Comparison of ENCODE assay signal across 1 cellular context in the genomic region with DNA sequence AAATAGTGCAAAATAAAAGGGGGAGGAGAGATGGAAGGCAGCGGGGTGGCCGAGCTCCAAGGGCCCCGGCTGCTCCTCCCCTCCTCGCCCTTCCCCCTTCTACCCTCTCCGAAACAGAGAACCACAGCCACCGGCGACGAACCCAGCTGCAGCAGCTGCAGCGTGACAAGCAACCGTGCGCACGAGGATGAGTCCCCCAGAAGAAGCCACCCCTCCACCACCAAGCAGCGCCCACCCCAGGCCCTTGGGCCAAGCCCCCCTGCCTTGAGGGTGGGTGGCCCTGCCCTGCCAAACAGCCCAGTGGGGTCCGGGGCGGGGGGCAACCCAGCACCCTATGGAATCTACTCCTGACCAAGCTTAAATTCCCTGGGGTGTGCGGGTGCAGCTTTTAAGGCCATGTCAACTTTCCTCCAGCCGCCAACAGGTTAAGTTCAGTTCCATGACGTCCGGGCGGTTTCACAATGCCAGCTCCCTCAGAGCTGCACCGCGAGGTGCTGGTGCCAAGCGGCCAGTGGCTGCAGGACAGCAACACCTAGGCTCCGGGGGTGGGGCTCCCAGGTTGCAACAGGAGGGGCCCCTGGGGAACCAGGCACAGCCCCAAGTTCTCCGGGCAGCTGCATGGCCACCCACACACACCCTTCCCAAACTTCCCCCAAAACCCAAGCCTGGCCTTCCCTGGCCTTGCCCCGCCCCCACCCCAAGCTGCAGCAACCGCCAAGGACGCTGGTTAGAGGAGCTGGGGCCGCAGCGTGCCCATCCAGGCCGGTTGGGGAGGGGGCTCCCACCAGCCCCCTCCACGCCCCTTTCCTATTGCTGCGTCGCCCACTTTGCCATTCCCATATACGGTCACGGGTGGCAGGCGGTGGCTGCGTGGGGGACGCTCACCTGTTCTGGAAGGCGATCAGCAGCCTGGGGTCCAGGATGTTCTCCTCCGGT.
TF ChIP-seq lines count a peak whose summit lies in the region.

No MANE protein-coding gene starts in this region.

TF ChIP-seq in HepG2, 621 proteins besides CTCF, POLR2A, EP300 and RAD21 (continued from another document and continues in another):
- TF ChIP-seq ATF5 (CRISPR knock-in tag; IDR thresholded peaks at IDR 0.05; ENCODE audit: low read depth), result no peak
- no peak for TF ChIP-seq SOX6 (IDR thresholded peaks at IDR 0.05)
- 0 out of 2 replicates have a peak, but pooled peaks have one; percentile 8 for TF ChIP-seq SOX6 (CRISPR knock-in tag; IDR thresholded peaks at IDR 0.05)
- no peak for TF ChIP-seq ZBTB2 (CRISPR knock-in tag; IDR thresholded peaks at IDR 0.05; ENCODE audit: low read depth)
- TF ChIP-seq, protein P1, sequence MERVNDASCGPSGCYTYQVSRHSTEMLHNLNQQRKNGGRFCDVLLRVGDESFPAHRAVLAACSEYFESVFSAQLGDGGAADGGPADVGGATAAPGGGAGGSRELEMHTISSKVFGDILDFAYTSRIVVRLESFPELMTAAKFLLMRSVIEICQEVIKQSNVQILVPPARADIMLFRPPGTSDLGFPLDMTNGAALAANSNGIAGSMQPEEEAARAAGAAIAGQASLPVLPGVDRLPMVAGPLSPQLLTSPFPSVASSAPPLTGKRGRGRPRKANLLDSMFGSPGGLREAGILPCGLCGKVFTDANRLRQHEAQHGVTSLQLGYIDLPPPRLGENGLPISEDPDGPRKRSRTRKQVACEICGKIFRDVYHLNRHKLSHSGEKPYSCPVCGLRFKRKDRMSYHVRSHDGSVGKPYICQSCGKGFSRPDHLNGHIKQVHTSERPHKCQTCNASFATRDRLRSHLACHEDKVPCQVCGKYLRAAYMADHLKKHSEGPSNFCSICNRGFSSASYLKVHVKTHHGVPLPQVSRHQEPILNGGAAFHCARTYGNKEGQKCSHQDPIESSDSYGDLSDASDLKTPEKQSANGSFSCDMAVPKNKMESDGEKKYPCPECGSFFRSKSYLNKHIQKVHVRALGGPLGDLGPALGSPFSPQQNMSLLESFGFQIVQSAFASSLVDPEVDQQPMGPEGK (CRISPR knock-in tag; IDR thresholded peaks at IDR 0.05), result peak; percentile 89; the same call in 1 of the 2 replicates
- TF ChIP-seq, protein P2, sequence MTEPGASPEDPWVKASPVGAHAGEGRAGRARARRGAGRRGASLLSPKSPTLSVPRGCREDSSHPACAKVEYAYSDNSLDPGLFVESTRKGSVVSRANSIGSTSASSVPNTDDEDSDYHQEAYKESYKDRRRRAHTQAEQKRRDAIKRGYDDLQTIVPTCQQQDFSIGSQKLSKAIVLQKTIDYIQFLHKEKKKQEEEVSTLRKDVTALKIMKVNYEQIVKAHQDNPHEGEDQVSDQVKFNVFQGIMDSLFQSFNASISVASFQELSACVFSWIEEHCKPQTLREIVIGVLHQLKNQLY (CRISPR knock-in tag; IDR thresholded peaks at IDR 0.05), result no peak
- TF ChIP-seq CEBPB (IDR thresholded peaks at IDR 0.05; ENCODE audit: borderline replicate concordance, low read depth, low read length), result peak; percentile 98
- no peak for TF ChIP-seq MED13 (CRISPR knock-in tag; IDR thresholded peaks at IDR 0.05)
- TF ChIP-seq MYNN (CRISPR knock-in tag; IDR thresholded peaks at IDR 0.05; ENCODE audit: low read depth), result no peak
- peak; percentile 32; the same call in 1 of the 2 replicates for TF ChIP-seq ZNF446 (CRISPR knock-in tag; IDR thresholded peaks at IDR 0.05)
- no peak for TF ChIP-seq FOSL1 (CRISPR knock-in tag; IDR thresholded peaks at IDR 0.05; ENCODE audit: borderline replicate concordance)
- TF ChIP-seq ZNF605 (CRISPR knock-in tag; IDR thresholded peaks at IDR 0.05), result no peak
- TF ChIP-seq FOXK1 (CRISPR knock-in tag; IDR thresholded peaks at IDR 0.05; ENCODE audit: borderline replicate concordance, low read depth), result 0 out of 2 replicates have a peak, but pooled peaks have one; percentile 30
- TF ChIP-seq CENPX (CRISPR knock-in tag; IDR thresholded peaks at IDR 0.05), result no peak
- peak; percentile 81 for TF ChIP-seq HNRNPK (IDR thresholded peaks at IDR 0.05; ENCODE audit: low read depth, low read length, poor library complexity, severe bottlenecking)
- TF ChIP-seq ZNF558 (CRISPR knock-in tag; IDR thresholded peaks at IDR 0.05; ENCODE audit: borderline replicate concordance), result no peak; the same call in 1 of the 2 replicates
- TF ChIP-seq ELF1 (CRISPR knock-in tag; IDR thresholded peaks at IDR 0.05), result peak; percentile 20; the same call in 1 of the 2 replicates
- no peak for TF ChIP-seq ZNF674 (CRISPR knock-in tag; IDR thresholded peaks at IDR 0.05; ENCODE audit: low read depth)
- TF ChIP-seq AHR (CRISPR knock-in tag; IDR thresholded peaks at IDR 0.05), result 0 out of 2 replicates have a peak, but pooled peaks have one; percentile 11
- TF ChIP-seq, protein P3, sequence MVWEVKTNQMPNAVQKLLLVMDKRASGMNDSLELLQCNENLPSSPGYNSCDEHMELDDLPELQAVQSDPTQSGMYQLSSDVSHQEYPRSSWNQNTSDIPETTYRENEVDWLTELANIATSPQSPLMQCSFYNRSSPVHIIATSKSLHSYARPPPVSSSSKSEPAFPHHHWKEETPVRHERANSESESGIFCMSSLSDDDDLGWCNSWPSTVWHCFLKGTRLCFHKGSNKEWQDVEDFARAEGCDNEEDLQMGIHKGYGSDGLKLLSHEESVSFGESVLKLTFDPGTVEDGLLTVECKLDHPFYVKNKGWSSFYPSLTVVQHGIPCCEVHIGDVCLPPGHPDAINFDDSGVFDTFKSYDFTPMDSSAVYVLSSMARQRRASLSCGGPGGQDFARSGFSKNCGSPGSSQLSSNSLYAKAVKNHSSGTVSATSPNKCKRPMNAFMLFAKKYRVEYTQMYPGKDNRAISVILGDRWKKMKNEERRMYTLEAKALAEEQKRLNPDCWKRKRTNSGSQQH (CRISPR knock-in tag; IDR thresholded peaks at IDR 0.05; ENCODE audit: low read depth), result no peak
- TF ChIP-seq, protein P4, sequence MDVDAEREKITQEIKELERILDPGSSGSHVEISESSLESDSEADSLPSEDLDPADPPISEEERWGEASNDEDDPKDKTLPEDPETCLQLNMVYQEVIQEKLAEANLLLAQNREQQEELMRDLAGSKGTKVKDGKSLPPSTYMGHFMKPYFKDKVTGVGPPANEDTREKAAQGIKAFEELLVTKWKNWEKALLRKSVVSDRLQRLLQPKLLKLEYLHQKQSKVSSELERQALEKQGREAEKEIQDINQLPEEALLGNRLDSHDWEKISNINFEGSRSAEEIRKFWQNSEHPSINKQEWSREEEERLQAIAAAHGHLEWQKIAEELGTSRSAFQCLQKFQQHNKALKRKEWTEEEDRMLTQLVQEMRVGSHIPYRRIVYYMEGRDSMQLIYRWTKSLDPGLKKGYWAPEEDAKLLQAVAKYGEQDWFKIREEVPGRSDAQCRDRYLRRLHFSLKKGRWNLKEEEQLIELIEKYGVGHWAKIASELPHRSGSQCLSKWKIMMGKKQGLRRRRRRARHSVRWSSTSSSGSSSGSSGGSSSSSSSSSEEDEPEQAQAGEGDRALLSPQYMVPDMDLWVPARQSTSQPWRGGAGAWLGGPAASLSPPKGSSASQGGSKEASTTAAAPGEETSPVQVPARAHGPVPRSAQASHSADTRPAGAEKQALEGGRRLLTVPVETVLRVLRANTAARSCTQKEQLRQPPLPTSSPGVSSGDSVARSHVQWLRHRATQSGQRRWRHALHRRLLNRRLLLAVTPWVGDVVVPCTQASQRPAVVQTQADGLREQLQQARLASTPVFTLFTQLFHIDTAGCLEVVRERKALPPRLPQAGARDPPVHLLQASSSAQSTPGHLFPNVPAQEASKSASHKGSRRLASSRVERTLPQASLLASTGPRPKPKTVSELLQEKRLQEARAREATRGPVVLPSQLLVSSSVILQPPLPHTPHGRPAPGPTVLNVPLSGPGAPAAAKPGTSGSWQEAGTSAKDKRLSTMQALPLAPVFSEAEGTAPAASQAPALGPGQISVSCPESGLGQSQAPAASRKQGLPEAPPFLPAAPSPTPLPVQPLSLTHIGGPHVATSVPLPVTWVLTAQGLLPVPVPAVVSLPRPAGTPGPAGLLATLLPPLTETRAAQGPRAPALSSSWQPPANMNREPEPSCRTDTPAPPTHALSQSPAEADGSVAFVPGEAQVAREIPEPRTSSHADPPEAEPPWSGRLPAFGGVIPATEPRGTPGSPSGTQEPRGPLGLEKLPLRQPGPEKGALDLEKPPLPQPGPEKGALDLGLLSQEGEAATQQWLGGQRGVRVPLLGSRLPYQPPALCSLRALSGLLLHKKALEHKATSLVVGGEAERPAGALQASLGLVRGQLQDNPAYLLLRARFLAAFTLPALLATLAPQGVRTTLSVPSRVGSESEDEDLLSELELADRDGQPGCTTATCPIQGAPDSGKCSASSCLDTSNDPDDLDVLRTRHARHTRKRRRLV (CRISPR knock-in tag; IDR thresholded peaks at IDR 0.05), result peak; percentile 37; the same call in 1 of the 2 replicates
- TF ChIP-seq ZNF614 (CRISPR knock-in tag; IDR thresholded peaks at IDR 0.05; ENCODE audit: borderline replicate concordance), result peak; percentile 27; the same call in 1 of the 2 replicates
- no peak; the same call in 1 of the 2 replicates for TF ChIP-seq FOXC1 (CRISPR knock-in tag; IDR thresholded peaks at IDR 0.05; ENCODE audit: borderline replicate concordance)
- no peak for TF ChIP-seq REXO4 (CRISPR knock-in tag; IDR thresholded peaks at IDR 0.05; ENCODE audit: borderline replicate concordance)
- peak; percentile 58; the same call in 1 of the 2 replicates for TF ChIP-seq CCDC6 (CRISPR knock-in tag; IDR thresholded peaks at IDR 0.05)
- no peak for TF ChIP-seq ZNF510 (CRISPR knock-in tag; IDR thresholded peaks at IDR 0.05; ENCODE audit: low read depth)
- no peak for TF ChIP-seq IKZF4 (CRISPR knock-in tag; IDR thresholded peaks at IDR 0.05; ENCODE audit: borderline replicate concordance, low read depth, not compliant biosample characterization)
- TF ChIP-seq ZNF891 (CRISPR knock-in tag; IDR thresholded peaks at IDR 0.05), result peak; percentile 60; the same call in 1 of the 2 replicates
- TF ChIP-seq ZNF710 (CRISPR knock-in tag; IDR thresholded peaks at IDR 0.05; ENCODE audit: borderline replicate concordance), result peak; percentile 53; the same call in 1 of the 2 replicates
- TF ChIP-seq, protein P5, sequence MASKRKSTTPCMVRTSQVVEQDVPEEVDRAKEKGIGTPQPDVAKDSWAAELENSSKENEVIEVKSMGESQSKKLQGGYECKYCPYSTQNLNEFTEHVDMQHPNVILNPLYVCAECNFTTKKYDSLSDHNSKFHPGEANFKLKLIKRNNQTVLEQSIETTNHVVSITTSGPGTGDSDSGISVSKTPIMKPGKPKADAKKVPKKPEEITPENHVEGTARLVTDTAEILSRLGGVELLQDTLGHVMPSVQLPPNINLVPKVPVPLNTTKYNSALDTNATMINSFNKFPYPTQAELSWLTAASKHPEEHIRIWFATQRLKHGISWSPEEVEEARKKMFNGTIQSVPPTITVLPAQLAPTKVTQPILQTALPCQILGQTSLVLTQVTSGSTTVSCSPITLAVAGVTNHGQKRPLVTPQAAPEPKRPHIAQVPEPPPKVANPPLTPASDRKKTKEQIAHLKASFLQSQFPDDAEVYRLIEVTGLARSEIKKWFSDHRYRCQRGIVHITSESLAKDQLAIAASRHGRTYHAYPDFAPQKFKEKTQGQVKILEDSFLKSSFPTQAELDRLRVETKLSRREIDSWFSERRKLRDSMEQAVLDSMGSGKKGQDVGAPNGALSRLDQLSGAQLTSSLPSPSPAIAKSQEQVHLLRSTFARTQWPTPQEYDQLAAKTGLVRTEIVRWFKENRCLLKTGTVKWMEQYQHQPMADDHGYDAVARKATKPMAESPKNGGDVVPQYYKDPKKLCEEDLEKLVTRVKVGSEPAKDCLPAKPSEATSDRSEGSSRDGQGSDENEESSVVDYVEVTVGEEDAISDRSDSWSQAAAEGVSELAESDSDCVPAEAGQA (IDR thresholded peaks at IDR 0.05; ENCODE audit: low read depth), result no peak
- TF ChIP-seq, protein P5 (CRISPR knock-in tag; IDR thresholded peaks at IDR 0.05; ENCODE audit: borderline replicate concordance), result no peak
- TF ChIP-seq ZFP90 (CRISPR knock-in tag; IDR thresholded peaks at IDR 0.05; ENCODE audit: borderline replicate concordance), result no peak
- peak; percentile 46; the same call in 1 of the 2 replicates for TF ChIP-seq YEATS4 (CRISPR knock-in tag; IDR thresholded peaks at IDR 0.05; ENCODE audit: borderline replicate concordance)
